Comparison of ENCODE assay signal across 16 cellular contexts in the genomic region with DNA sequence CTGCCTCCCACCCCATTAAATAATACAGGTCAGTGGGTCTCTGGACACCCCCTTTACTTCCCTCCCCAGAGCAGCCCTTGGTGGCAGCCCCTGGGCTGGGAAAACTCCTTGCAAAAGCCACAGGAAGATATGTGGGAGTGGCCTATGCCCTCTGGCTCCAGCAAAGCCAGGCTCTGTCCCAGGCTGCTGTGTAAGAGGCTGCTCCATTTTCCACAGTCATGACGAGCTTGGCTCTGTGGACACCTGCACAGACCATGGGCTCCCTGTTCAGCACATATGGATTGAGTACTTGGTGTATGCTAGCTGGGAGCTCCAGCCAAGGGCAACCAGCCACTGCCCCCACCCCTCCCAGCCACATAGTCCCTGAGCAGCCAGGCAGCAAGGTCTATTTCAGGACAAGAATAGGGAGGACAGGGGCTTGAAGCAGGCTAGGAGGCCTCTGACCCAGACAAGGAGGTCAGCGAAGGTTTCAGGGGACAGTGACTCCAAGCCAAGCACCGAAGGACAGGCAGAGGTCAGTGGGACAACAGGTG. TPM values are rescaled to one million over a fixed set of nuclear protein-coding genes. Genes with fewer than 3 reads are reported as not detected.
"Had no signal": no experiment of that assay in that cellular context is flagged by ENCODE, and none has a peak within 500 bp of the region (broad histone marks: within the 10 kb centered on the region; RNA-seq: fewer than 3 reads in every experiment).

No MANE protein-coding gene starts in this region.

- H3K9me3 Mint-ChIP-seq: activated naive CD4-positive, alpha-beta T cell treated with anti-CD3 and anti-CD28 coated beads for 36 hours; activated naive CD8-positive, alpha-beta T cell treated with anti-CD3 and anti-CD28 coated beads, Interleukin-2, amount 50 U/mL, for 24 hours; immature natural killer cell; stimulated activated naive B cell treated with anti-CD40 and anti-IgM and Interleukin-4, amounts not matched to agents 10 μg/mL and 1 μg/mL and 100 μg/mL, for 72 hours had no signal

- H3K4me3 ChIP-seq: lung, transverse colon had no signal

- H3K27me3 ChIP-seq: transverse colon had no signal

- H3K36me3 ChIP-seq: transverse colon had no signal

- H3K27me3 Mint-ChIP-seq: activated B cell treated with CpG ODN at 0.5 μM for 24 hours; activated naive CD8-positive, alpha-beta T cell treated with anti-CD3 and anti-CD28 coated beads, Interleukin-2, amount 50 U/mL, for 24 hours had no signal

- H3K4me3 Mint-ChIP-seq: activated B cell treated with CpG ODN at 0.5 μM for 24 hours; activated naive CD4-positive, alpha-beta T cell treated with anti-CD3 and anti-CD28 coated beads for 36 hours; activated naive CD8-positive, alpha-beta T cell treated with anti-CD3 and anti-CD28 coated beads, Interleukin-2, amount 50 U/mL, for 24 hours; stimulated activated naive B cell treated with anti-CD40 and anti-IgM and Interleukin-4, amounts not matched to agents 10 μg/mL and 1 μg/mL and 100 μg/mL, for 72 hours had no signal

- H3K27ac Mint-ChIP-seq: activated B cell treated with CpG ODN at 0.5 μM for 24 hours; activated naive CD4-positive, alpha-beta T cell treated with anti-CD3 and anti-CD28 coated beads for 36 hours; activated naive CD8-positive, alpha-beta T cell treated with anti-CD3 and anti-CD28 coated beads, Interleukin-2, amount 50 U/mL, for 24 hours; stimulated activated naive B cell treated with anti-CD40 and anti-IgM and Interleukin-4, amounts not matched to agents 10 μg/mL and 1 μg/mL and 100 μg/mL, for 72 hours had no signal

- H3K27ac ChIP-seq: epithelial cell of prostate, parathyroid adenoma, transverse colon had no signal

- H3K36me3 Mint-ChIP-seq: immature natural killer cell; stimulated activated naive B cell treated with anti-CD40 and anti-IgM and Interleukin-4, amounts not matched to agents 10 μg/mL and 1 μg/mL and 100 μg/mL, for 72 hours had no signal

- H3K9me3 ChIP-seq: transverse colon had no signal

- DNase-seq: activated B cell treated with CpG ODN at 0.5 μM for 24 hours; activated naive CD8-positive, alpha-beta T cell treated with anti-CD3 and anti-CD28 coated beads, Interleukin-2, amount 50 U/mL, for 24 hours; aorta; foreskin melanocyte; immature natural killer cell; midbrain; stimulated activated CD4-positive, alpha-beta T cell treated with anti-CD3 and anti-CD28 coated beads, Interleukin-2, amount 100 ng/mL, for 48 hours; stimulated activated naive B cell treated with anti-CD40 and anti-IgM and Interleukin-4, amounts not matched to agents 10 μg/mL and 1 μg/mL and 100 μg/mL, for 72 hours; T-helper 2 cell; transverse colon had no signal

- H3K9ac ChIP-seq: parathyroid adenoma had no signal

- H3K4me1 Mint-ChIP-seq: activated B cell treated with CpG ODN at 0.5 μM for 24 hours had no signal

- H3K4me1 ChIP-seq: parathyroid adenoma, transverse colon had no signal

- H2AFZ ChIP-seq: parathyroid adenoma had no signal

RNA-seq across cellular contexts. Expression of gene CACNA2D2, which starts 12.9 kb away (rescaled TPM):
- total RNA-seq: fibroblast of lung, myocyte had no signal
